ENCODE assay signal across 13 cellular contexts in genomic region chr3:171797265-171797679, GRCh38. TPM values are rescaled to one million over a fixed set of nuclear protein-coding genes. Genes with fewer than 3 reads are reported as not detected.
DNase-seq lines count a peak whose midpoint lies in the region; ATAC-seq and TF ChIP-seq lines count a peak whose summit lies in the region.
"Had no signal": no experiment of that assay in that cellular context is flagged by ENCODE, and none has a peak within 500 bp of the region (broad histone marks: within the 10 kb centered on the region; RNA-seq: fewer than 3 reads in every experiment).

No MANE protein-coding gene starts in this region.

- WGBS in trophoblast cell (ENCODE audit: extremely low coverage, insufficient coverage, insufficient read length): no CpG with 5 or more reads among the region's 1 CpG

- H2AFZ ChIP-seq in trophoblast cell (ENCODE audit: insufficient read depth, low read length, poor library complexity): no peak overlapping the region

- H3K4me2 ChIP-seq in trophoblast cell (ENCODE audit: low read length): no peak overlapping the region

- H3K79me1 ChIP-seq in trophoblast cell (ENCODE audit: low read length): no peaks in the 10 kb centered on the region

- no peak for TF ChIP-seq CTCF in left ventricle myocardium inferior (IDR thresholded peaks at IDR 0.05; ENCODE audit: borderline replicate concordance)

- H3K23ac ChIP-seq in trophoblast cell (ENCODE audit: low read length): no peak overlapping the region

- no peaks in the 10 kb centered on the region for H3K27me3 ChIP-seq in left ventricle myocardium inferior (ENCODE audit: low read depth)
- no peaks in the 10 kb centered on the region for H3K27me3 ChIP-seq in trophoblast cell (ENCODE audit: insufficient read depth, low read length)
- H3K27me3 ChIP-seq: transverse colon had no signal

- H2BK5ac ChIP-seq in trophoblast cell (ENCODE audit: low read depth, low read length, poor library complexity): no peak overlapping the region

- H3K36me3 ChIP-seq in left ventricle myocardium inferior: no peaks in the 10 kb centered on the region
- no peaks in the 10 kb centered on the region for H3K36me3 ChIP-seq in SK-N-MC (ENCODE audit: insufficient read depth, low read length)
- no peaks in the 10 kb centered on the region for H3K36me3 ChIP-seq in trophoblast cell (ENCODE audit: control insufficient read depth in 1 of 2, insufficient read depth in 2 of 2, low read length in 2 of 2)
- H3K36me3 ChIP-seq: transverse colon had no signal

- no peak overlapping the region for H4K91ac ChIP-seq in trophoblast cell (ENCODE audit: low read depth, low read length)

- no peak overlapping the region for H2BK120ac ChIP-seq in trophoblast cell (ENCODE audit: insufficient read depth, low read length, poor library complexity)

- H3K14ac ChIP-seq in trophoblast cell (ENCODE audit: low read length): no peak overlapping the region

- H2BK12ac ChIP-seq in trophoblast cell (ENCODE audit: low read length): no peak overlapping the region

- no peak overlapping the region for H3K4ac ChIP-seq in trophoblast cell (ENCODE audit: low read depth, low read length)

- H3K9ac ChIP-seq in SK-N-MC (ENCODE audit: insufficient read length): peak overlapping the region; percentile 63
- H3K9ac ChIP-seq in trophoblast cell (ENCODE audit: low read length): no peak overlapping the region

- no peak overlapping the region for H4K12ac ChIP-seq in trophoblast cell (ENCODE audit: low read depth, low read length)

- H3K18ac ChIP-seq in trophoblast cell (ENCODE audit: low read length): no peak overlapping the region

- no peak for DNase-seq in left ventricle myocardium superior
- no peak for DNase-seq in left ventricle myocardium inferior
- DNase-seq in SK-N-MC (ENCODE audit: low read depth, low spot score): peak; percentile 94
- DNase-seq in trophoblast cell: no peak
- no peak for DNase-seq in kidney tubule cell (ENCODE audit: low spot score)
- no peak for DNase-seq in H4 (ENCODE audit: low spot score)
- DNase-seq: hypothalamus, midbrain, NCI-H1092, transverse colon had no signal

- ATAC-seq in left ventricle myocardium superior (peak; percentile 33), HG02943 (IDR thresholded peaks at IDR 0.05; ENCODE audit: low read depth, unreplicated experiment) (peak; percentile 70), GM21515 (IDR thresholded peaks at IDR 0.05; ENCODE audit: unreplicated experiment) (no peak)

- H3K4me1 ChIP-seq in left ventricle myocardium inferior (peaks cover 28% of the 10 kb centered on the region), trophoblast cell (ENCODE audit: control insufficient read depth in 1 of 2, insufficient read depth in 2 of 2, low read length in 2 of 2) (no peaks in the 10 kb centered on the region)

- intact Hi-C loops in left ventricle myocardium superior (cut with micrococcal nuclease): no loop called here
- intact Hi-C loops in left ventricle myocardium inferior (cut with micrococcal nuclease): no loop called here

- H3K9me3 ChIP-seq in left ventricle myocardium inferior (replicated peaks) (no peaks in the 10 kb centered on the region), SK-N-MC (ENCODE audit: low read depth, low read length) (no peaks in the 10 kb centered on the region), trophoblast cell (ENCODE audit: insufficient read depth, low read depth, low read length) (no peaks in the 10 kb centered on the region)
- H3K9me3 ChIP-seq: transverse colon had no signal

- H3K79me2 ChIP-seq in trophoblast cell (ENCODE audit: control insufficient read depth, insufficient read depth, low read length, poor library complexity): no peaks in the 10 kb centered on the region

- H3K27ac ChIP-seq in left ventricle myocardium inferior (replicated peaks) (no peak overlapping the region), SK-N-MC (peak overlapping the region; percentile 89), trophoblast cell (ENCODE audit: low read depth, low read length) (no peak overlapping the region)
- H3K27ac ChIP-seq: transverse colon had no signal

- H4K8ac ChIP-seq in trophoblast cell (ENCODE audit: low read depth, low read length): no peak overlapping the region

- H3K4me3 ChIP-seq in left ventricle myocardium inferior (no peak overlapping the region), SK-N-MC (peak overlapping the region; percentile 57), trophoblast cell (ENCODE audit: low read depth, low read length) (no peak overlapping the region)
- H3K4me3 ChIP-seq: transverse colon had no signal

- H2AK5ac ChIP-seq in trophoblast cell (ENCODE audit: low read length): no peak overlapping the region

RNA-seq across cellular contexts. Expression of gene PLD1, which starts 13.0 kb away (rescaled TPM):
- total RNA-seq in left ventricle myocardium superior (75.1 TPM), left ventricle myocardium inferior (59.5 TPM)
- 1.1 and 1.4 TPM in 2 replicates for polyA plus RNA-seq in trophoblast cell (2013)
- 14.4 and 19.0 TPM in 2 replicates for total RNA-seq in H4 (2014; rRNA removed; shearing (Covaris generic))

RNA-seq across cellular contexts. Expression of gene TMEM212, which starts 45.9 kb away (rescaled TPM):
- total RNA-seq in left ventricle myocardium superior: not detected
- total RNA-seq in left ventricle myocardium inferior: not detected
- not detected in 2 replicates for polyA plus RNA-seq in trophoblast cell (2013)
- not detected in 2 replicates for total RNA-seq in H4 (2014; rRNA removed; shearing (Covaris generic))
- total RNA-seq: T-helper 1 cell treated with Interleukin-12 subunit alpha and Interleukin-12 subunit beta and Interleukin-4 antibody, amounts not matched to agents 30 ng/mL and 1 ng/mL, for 36 hours; transverse colon had no signal
